20 cellular contexts compared by ENCODE assay signal in genomic region chr3:129732200-129732876, GRCh38.
A peak's percentile ranks its signal among the peaks of the same experiment; 100 is the strongest.
DNase-seq lines count a peak whose midpoint lies in the region; ATAC-seq and TF ChIP-seq lines count a peak whose summit lies in the region.
"Had no signal": no experiment of that assay in that cellular context is flagged by ENCODE, and none has a peak within 500 bp of the region (broad histone marks: within the 10 kb centered on the region; RNA-seq: fewer than 3 reads in every experiment).

No MANE protein-coding gene starts in this region.

- H3K14ac ChIP-seq in H9 (ENCODE audit: insufficient read depth, low read length) (no peak overlapping the region; the same call in 1 of the 2 replicates), trophoblast cell (ENCODE audit: low read length) (no peak overlapping the region)

- H2BK15ac ChIP-seq in H9 (ENCODE audit: low read depth, low read length), result no peak overlapping the region

- no peak overlapping the region for H4K12ac ChIP-seq in trophoblast cell (ENCODE audit: low read depth, low read length)

- H3K9me3 Mint-ChIP-seq in H9, result peaks cover 0 to 3% of the 10 kb centered on the region in 2 experiments; a peak in 1 of 5 replicates
- H3K9me3 Mint-ChIP-seq: naive B cell had no signal

- H3K79me1 ChIP-seq in H9 (ENCODE audit: insufficient read depth, low read depth, low read length, poor library complexity, severe bottlenecking) (no peaks in the 10 kb centered on the region), trophoblast cell (ENCODE audit: low read length) (no peaks in the 10 kb centered on the region)

- H2AFZ ChIP-seq in H9 (ENCODE audit: low read length), result no peak overlapping the region
- no peak overlapping the region for H2AFZ ChIP-seq in trophoblast cell (ENCODE audit: insufficient read depth, low read length, poor library complexity)

- DNase-seq in H9, result no peak
- DNase-seq in NCI-H526 treated with DMSO at 0.1 percent for 48 hours (lab: John Stamatoyannopoulos, UW), result peak; percentile 40
- no peak for DNase-seq in dorsolateral prefrontal cortex
- DNase-seq in trophoblast cell, result no peak
- DNase-seq in left colon, result no peak
- no peak for DNase-seq in DMS53 (lab: John Stamatoyannopoulos, UW)
- DNase-seq: activated CD4-positive, alpha-beta T cell treated with anti-CD3 and anti-CD28 coated beads for 1 hour; activated CD8-positive, alpha-beta memory T cell treated with anti-CD3 and anti-CD28 coated beads, Interleukin-2, amount 50 U/mL, for 4 hours; anterior cingulate cortex; BE2C; Kasumi-1; lower lobe of right lung; naive B cell; OCI-M1; spleen; T1000; tibial artery had no signal

- H3K18ac ChIP-seq in H9 (ENCODE audit: insufficient read length, low read depth, low read length), result no peak overlapping the region
- no peak overlapping the region for H3K18ac ChIP-seq in trophoblast cell (ENCODE audit: low read length)

- no peak overlapping the region for H2BK120ac ChIP-seq in H9 (ENCODE audit: low read depth, low read length, poor library complexity, severe bottlenecking)
- no peak overlapping the region for H2BK120ac ChIP-seq in trophoblast cell (ENCODE audit: insufficient read depth, low read length, poor library complexity)

- H2BK20ac ChIP-seq in H9 (ENCODE audit: low read depth, low read length, poor library complexity, severe bottlenecking), result no peak overlapping the region

- H3K23ac ChIP-seq in H9 (ENCODE audit: insufficient read length, low read depth, low read length), result no peak overlapping the region
- H3K23ac ChIP-seq in trophoblast cell (ENCODE audit: low read length), result no peak overlapping the region

- H3K4me1 Mint-ChIP-seq in H9, result peaks cover 21 to 23% of the 10 kb centered on the region in 2 experiments
- H3K4me1 Mint-ChIP-seq: naive B cell had no signal

- H3K4ac ChIP-seq in H9 (ENCODE audit: low read depth, low read length) (no peak overlapping the region), trophoblast cell (ENCODE audit: low read depth, low read length) (peak overlapping the region; percentile 55)

- H3K79me2 ChIP-seq in H9 (ENCODE audit: insufficient read depth, low read length) (no peaks in the 10 kb centered on the region), trophoblast cell (ENCODE audit: control insufficient read depth, insufficient read depth, low read length, poor library complexity) (no peaks in the 10 kb centered on the region)

- peaks cover 8% of the 10 kb centered on the region; the same call in 1 of the 2 replicates for H3K4me1 ChIP-seq in H9 (ENCODE audit: insufficient read depth, low read length)
- H3K4me1 ChIP-seq in trophoblast cell (ENCODE audit: control insufficient read depth in 1 of 2, insufficient read depth in 2 of 2, low read length in 2 of 2), result no peaks in the 10 kb centered on the region
- H3K4me1 ChIP-seq: BE2C, lower lobe of right lung, spleen had no signal

- H3K36me3 Mint-ChIP-seq in H9 (ENCODE audit: insufficient read depth in 1 of 3, low read depth in 3 of 3), result peaks cover 0 to 7% (median 0%) of the 10 kb centered on the region in 3 experiments; a peak in 1 of 7 replicates

- H3K27me3 Mint-ChIP-seq in H9 (ENCODE audit: low read depth), result no peaks in the 10 kb centered on the region
- H3K27me3 Mint-ChIP-seq: naive B cell had no signal

- H3T11ph ChIP-seq in H9 (ENCODE audit: low read length), result no peak overlapping the region

- peak overlapping the region in 3 of 59 donors; percentile 0 to 18 (median 0) for H3K4me3 ChIP-seq in dorsolateral prefrontal cortex
- H3K4me3 ChIP-seq in trophoblast cell (ENCODE audit: low read depth, low read length), result no peak overlapping the region
- H3K4me3 ChIP-seq: lower lobe of right lung, SK-N-MC, spleen, tibial artery had no signal

- WGBS in H9 (ENCODE audit: extremely low coverage, insufficient read length, low lambda C conversion rate), result no CpG with 5 or more reads among the region's 1 CpG
- no CpG with 5 or more reads among the region's 1 CpG for WGBS in trophoblast cell (ENCODE audit: extremely low coverage, insufficient coverage, insufficient read length)

- no peak overlapping the region for H4K5ac ChIP-seq in H9 (ENCODE audit: insufficient read length, low read depth, low read length)

- H3K27ac ChIP-seq in H9 (ENCODE audit: insufficient read length, low read depth, low read length), result no peak overlapping the region
- peak overlapping the region in 50 of 59 donors; percentile 1 to 83 (median 52) for H3K27ac ChIP-seq in dorsolateral prefrontal cortex
- H3K27ac ChIP-seq in trophoblast cell (ENCODE audit: low read depth, low read length), result no peak overlapping the region
- H3K27ac ChIP-seq: lower lobe of right lung, SK-N-MC, spleen, tibial artery had no signal

- H4K91ac ChIP-seq in H9 (ENCODE audit: insufficient read length, low read depth, low read length), result no peak overlapping the region
- H4K91ac ChIP-seq in trophoblast cell (ENCODE audit: low read depth, low read length), result no peak overlapping the region

- H2BK12ac ChIP-seq in H9 (ENCODE audit: insufficient read length, low read depth, low read length), result no peak overlapping the region
- H2BK12ac ChIP-seq in trophoblast cell (ENCODE audit: low read length), result no peak overlapping the region

- no peak overlapping the region for H3K56ac ChIP-seq in H9 (ENCODE audit: insufficient read length, low read depth, low read length)

- intact Hi-C loops in dorsolateral prefrontal cortex (cut with DNase I), result loop anchor here in 1 of 2 donors (10.0 kb wide), 1 partner anchor 48 kb away; no protein-coding TSS in a partner anchor
- intact Hi-C loops in left colon (cut with DNase I, micrococcal nuclease), result no loop called here

- H3K9me3 ChIP-seq in H9 (ENCODE audit: control insufficient read depth, low read depth, low read length) (no peaks in the 10 kb centered on the region), trophoblast cell (ENCODE audit: insufficient read depth, low read depth, low read length) (no peaks in the 10 kb centered on the region)
- H3K9me3 ChIP-seq: BE2C, lower lobe of right lung, spleen, tibial artery had no signal

- no peak overlapping the region for H4K8ac ChIP-seq in H9 (replicated peaks; ENCODE audit: insufficient read length, low read depth, low read length)
- H4K8ac ChIP-seq in trophoblast cell (ENCODE audit: low read depth, low read length), result no peak overlapping the region

- H3K4me2 ChIP-seq in H9 (ENCODE audit: insufficient read depth, insufficient read length, low read length), result peak overlapping the region; percentile 43
- H3K4me2 ChIP-seq in trophoblast cell (ENCODE audit: low read length), result no peak overlapping the region

- no peak overlapping the region for H2BK5ac ChIP-seq in H9 (ENCODE audit: insufficient read length, low read length)
- H2BK5ac ChIP-seq in trophoblast cell (ENCODE audit: low read depth, low read length, poor library complexity), result no peak overlapping the region

- ATAC-seq in GM18511 (IDR thresholded peaks at IDR 0.05; ENCODE audit: unreplicated experiment) (no peak), left colon (no peak), GM21825 (IDR thresholded peaks at IDR 0.05; ENCODE audit: unreplicated experiment) (no peak)
- ATAC-seq: lower lobe of right lung had no signal

- TF ChIP-seq CTCF in H9 (conservative IDR thresholded peaks at IDR 0.05), result no peak
- TF ChIP-seq CTCF in dorsolateral prefrontal cortex (IDR thresholded peaks at IDR 0.05 in 54 of 56, conservative IDR thresholded peaks at IDR 0.05 in 2 of 56; ENCODE audit: low read depth in 1 of 56, partially characterized antibody in 56 of 56), result no peak

- H3K4me3 Mint-ChIP-seq in H9, result no peak overlapping the region

- peak overlapping the region; percentile 61 to 91 (median 84); a peak in 6 of 7 replicates for H3K27ac Mint-ChIP-seq in H9

- no peaks in the 10 kb centered on the region for H3K23me2 ChIP-seq in H9 (ENCODE audit: insufficient read length, low read depth, low read length, poor library complexity, severe bottlenecking)

- H3K36me3 ChIP-seq in trophoblast cell (ENCODE audit: control insufficient read depth in 1 of 2, insufficient read depth in 2 of 2, low read length in 2 of 2), result peaks cover 0 to 2% of the 10 kb centered on the region in 2 experiments
- H3K36me3 ChIP-seq: BE2C, lower lobe of right lung, spleen, tibial artery had no signal

- no peaks in the 10 kb centered on the region for H4K20me1 ChIP-seq in H9 (ENCODE audit: control insufficient read depth, insufficient read depth, insufficient read length)

- no peak overlapping the region for H3K9ac ChIP-seq in H9 (ENCODE audit: extremely low read depth, insufficient read length, low read length)
- H3K9ac ChIP-seq in trophoblast cell (ENCODE audit: low read length), result no peak overlapping the region

- H2AK5ac ChIP-seq in H9 (ENCODE audit: insufficient read length, low read length) (no peak overlapping the region), trophoblast cell (ENCODE audit: low read length) (no peak overlapping the region)

- H3K27me3 ChIP-seq in H9 (ENCODE audit: insufficient read depth, low read length) (no peaks in the 10 kb centered on the region), dorsolateral prefrontal cortex (no peaks in the 10 kb centered on the region), trophoblast cell (ENCODE audit: insufficient read depth, low read length) (no peaks in the 10 kb centered on the region)
- H3K27me3 ChIP-seq: BE2C, spleen, tibial artery had no signal

Comparison
In these comparisons a context has a peak if more than half of its experiments do, and no peak if none do; other contexts are left out.
1. H3K27ac ChIP-seq: peak in dorsolateral prefrontal cortex (50 of 59); none in H9 (single experiment) and trophoblast cell (single experiment).